Comparison of ENCODE assay signal across 9 cellular contexts in genomic region chr13:113724016-113724758, GRCh38. TPM values are rescaled to one million over a fixed set of nuclear protein-coding genes. Genes with fewer than 3 reads are reported as not detected.
A peak's percentile ranks its signal among the peaks of the same experiment; 100 is the strongest.
DNase-seq lines count a peak whose midpoint lies in the region; ATAC-seq, FAIRE-seq and TF ChIP-seq lines count a peak whose summit lies in the region.
"Had no signal": no experiment of that assay in that cellular context is flagged by ENCODE, and none has a peak within 500 bp of the region (broad histone marks: within the 10 kb centered on the region; RNA-seq: fewer than 3 reads in every experiment).

No MANE protein-coding gene starts in this region.

- no peaks in the 10 kb centered on the region for H3K36me3 Mint-ChIP-seq in activated T-helper 2 cell treated with anti-CD3 and anti-CD28 coated beads, Interferon-gamma antibody, Interleukin-2, Interleukin-4, amounts not matched to agents 10 μg/mL and 5 μg/mL and 100 μg/mL, durations not matched to agents 14 hours and 24 hours and 36 hours (ENCODE audit: low read depth)

- H3K9me3 Mint-ChIP-seq in activated T-helper 2 cell treated with anti-CD3 and anti-CD28 coated beads, Interferon-gamma antibody, Interleukin-2, Interleukin-4, amounts not matched to agents 10 μg/mL and 5 μg/mL and 100 μg/mL, durations not matched to agents 14 hours and 24 hours and 36 hours = no peaks in the 10 kb centered on the region

- H3K4me3 ChIP-seq in iPS-15b (ENCODE audit: low read depth, low read length) = peak overlapping the region; percentile 63
- peak overlapping the region; percentile 59 for H3K4me3 ChIP-seq in smooth muscle cell

- H3K4me1 Mint-ChIP-seq in activated T-helper 2 cell treated with anti-CD3 and anti-CD28 coated beads, Interferon-gamma antibody, Interleukin-2, Interleukin-4, amounts not matched to agents 10 μg/mL and 5 μg/mL and 100 μg/mL, durations not matched to agents 14 hours and 24 hours and 36 hours (ENCODE audit: low read depth) = peaks cover 4% of the 10 kb centered on the region

- no peak for DNase-seq in activated T-helper 2 cell treated with anti-CD3 and anti-CD28 coated beads, Interferon-gamma antibody, Interleukin-2, Interleukin-4, amounts not matched to agents 10 μg/mL and 5 μg/mL and 100 μg/mL, durations not matched to agents 14 hours and 24 hours and 36 hours (ENCODE audit: low spot score)
- DNase-seq in smooth muscle cell (lab: John Stamatoyannopoulos, UW; ENCODE audit: unreplicated experiment) = no peak
- DNase-seq in NCI-H2171 (lab: John Stamatoyannopoulos, UW) = no peak
- DNase-seq in D721Med (ENCODE audit: insufficient read length, low spot score) = no peak
- no peak for DNase-seq in DMS114 treated with DMSO at 0.1 percent for 48 hours (lab: John Stamatoyannopoulos, UW; ENCODE audit: unreplicated experiment)

- H3K27me3 ChIP-seq in iPS-15b (ENCODE audit: control insufficient read depth, insufficient read depth, low read length) (no peaks in the 10 kb centered on the region), smooth muscle cell (ENCODE audit: low read depth) (no peaks in the 10 kb centered on the region)
- H3K27me3 ChIP-seq: adrenal gland had no signal

- H3K9me3 ChIP-seq in iPS-15b (ENCODE audit: control insufficient read depth, insufficient read depth, low read length) = no peaks in the 10 kb centered on the region
- H3K9me3 ChIP-seq in smooth muscle cell (replicated peaks; ENCODE audit: low read depth) = no peaks in the 10 kb centered on the region
- H3K9me3 ChIP-seq: adrenal gland had no signal

- H3K79me2 ChIP-seq in smooth muscle cell (ENCODE audit: low read depth) = no peaks in the 10 kb centered on the region

- no peaks in the 10 kb centered on the region for H3K27me3 Mint-ChIP-seq in activated T-helper 2 cell treated with anti-CD3 and anti-CD28 coated beads, Interferon-gamma antibody, Interleukin-2, Interleukin-4, amounts not matched to agents 10 μg/mL and 5 μg/mL and 100 μg/mL, durations not matched to agents 14 hours and 24 hours and 36 hours (ENCODE audit: low read depth)

- intact Hi-C loops in activated T-helper 2 cell treated with anti-CD3 and anti-CD28 coated beads, Interferon-gamma antibody, Interleukin-2, Interleukin-4, amounts not matched to agents 10 μg/mL and 5 μg/mL and 100 μg/mL, durations not matched to agents 14 hours and 24 hours and 36 hours (cut with micrococcal nuclease) = no loop called here

- H3K36me3 ChIP-seq in iPS-15b (ENCODE audit: control insufficient read depth, insufficient read depth, low read length) (no peaks in the 10 kb centered on the region), smooth muscle cell (ENCODE audit: low read depth) (no peaks in the 10 kb centered on the region)
- H3K36me3 ChIP-seq: adrenal gland had no signal

- H3K27ac ChIP-seq in smooth muscle cell (ENCODE audit: low read depth) = no peak overlapping the region

- H3K9ac ChIP-seq in iPS-15b (ENCODE audit: low read depth, low read length) = no peak overlapping the region
- no peak overlapping the region for H3K9ac ChIP-seq in smooth muscle cell (ENCODE audit: low read depth)

- H4K20me1 ChIP-seq in smooth muscle cell (ENCODE audit: low read depth) = no peaks in the 10 kb centered on the region

- TF ChIP-seq CTCF in smooth muscle cell (IDR thresholded peaks at IDR 0.05; ENCODE audit: borderline replicate concordance, insufficient read depth, poor library complexity, severe bottlenecking) (no peak), D721Med (IDR thresholded peaks at IDR 0.05; ENCODE audit: insufficient read depth, missing control alignments) (no peak)

- peak; percentile 13 for ATAC-seq in HG03342 (IDR thresholded peaks at IDR 0.05; ENCODE audit: unreplicated experiment)
- no peak for ATAC-seq in HG03442 (IDR thresholded peaks at IDR 0.05; ENCODE audit: unreplicated experiment)

- peak overlapping the region; percentile 69 for H2AFZ ChIP-seq in smooth muscle cell (ENCODE audit: low read depth)

- peak overlapping the region; percentile 88 for H3K4me2 ChIP-seq in smooth muscle cell

- H3F3A ChIP-seq in smooth muscle cell (ENCODE audit: low read depth) = no peaks in the 10 kb centered on the region

- no peaks in the 10 kb centered on the region for H3K4me1 ChIP-seq in iPS-15b (ENCODE audit: control insufficient read depth, insufficient read depth, low read length)
- no peaks in the 10 kb centered on the region for H3K4me1 ChIP-seq in smooth muscle cell (ENCODE audit: low read depth)
- H3K4me1 ChIP-seq: adrenal gland had no signal

- H3K4me3 Mint-ChIP-seq in activated T-helper 2 cell treated with anti-CD3 and anti-CD28 coated beads, Interferon-gamma antibody, Interleukin-2, Interleukin-4, amounts not matched to agents 10 μg/mL and 5 μg/mL and 100 μg/mL, durations not matched to agents 14 hours and 24 hours and 36 hours (ENCODE audit: low read depth) = peak overlapping the region; percentile 40

- no peak for FAIRE-seq in D721Med (lab: Jason Lieb, UNC)

- 95% methylated on average over 30 of the region's 30 CpGs for WGBS in smooth muscle cell (ENCODE audit: low lambda C conversion rate)

- H3K27ac Mint-ChIP-seq in activated T-helper 2 cell treated with anti-CD3 and anti-CD28 coated beads, Interferon-gamma antibody, Interleukin-2, Interleukin-4, amounts not matched to agents 10 μg/mL and 5 μg/mL and 100 μg/mL, durations not matched to agents 14 hours and 24 hours and 36 hours = peak overlapping the region; percentile 28

RNA-seq across cellular contexts. Expression of gene TMEM255B, which starts 34.8 kb away (rescaled TPM):
- 2.1 and 2.2 TPM in 2 replicates for total RNA-seq in activated T-helper 2 cell treated with anti-CD3 and anti-CD28 coated beads, Interferon-gamma antibody, Interleukin-2, Interleukin-4, amounts not matched to agents 10 μg/mL and 5 μg/mL and 100 μg/mL, durations not matched to agents 14 hours and 24 hours and 36 hours
- 0.22 and 4.1 TPM in 2 replicates for total RNA-seq in smooth muscle cell
- 1.4 and 2.1 TPM in 2 replicates for polyA plus RNA-seq in smooth muscle cell

RNA-seq across cellular contexts. Expression of gene GRK1, which starts 57.2 kb away (rescaled TPM):
- total RNA-seq in activated T-helper 2 cell treated with anti-CD3 and anti-CD28 coated beads, Interferon-gamma antibody, Interleukin-2, Interleukin-4, amounts not matched to agents 10 μg/mL and 5 μg/mL and 100 μg/mL, durations not matched to agents 14 hours and 24 hours and 36 hours = 0.09 and 0.11 TPM in 2 replicates
- not detected in 2 replicates for total RNA-seq in smooth muscle cell
- not detected in 2 replicates for polyA plus RNA-seq in smooth muscle cell
